Comparison of ENCODE assay signal across 8 cellular contexts in the genomic region with DNA sequence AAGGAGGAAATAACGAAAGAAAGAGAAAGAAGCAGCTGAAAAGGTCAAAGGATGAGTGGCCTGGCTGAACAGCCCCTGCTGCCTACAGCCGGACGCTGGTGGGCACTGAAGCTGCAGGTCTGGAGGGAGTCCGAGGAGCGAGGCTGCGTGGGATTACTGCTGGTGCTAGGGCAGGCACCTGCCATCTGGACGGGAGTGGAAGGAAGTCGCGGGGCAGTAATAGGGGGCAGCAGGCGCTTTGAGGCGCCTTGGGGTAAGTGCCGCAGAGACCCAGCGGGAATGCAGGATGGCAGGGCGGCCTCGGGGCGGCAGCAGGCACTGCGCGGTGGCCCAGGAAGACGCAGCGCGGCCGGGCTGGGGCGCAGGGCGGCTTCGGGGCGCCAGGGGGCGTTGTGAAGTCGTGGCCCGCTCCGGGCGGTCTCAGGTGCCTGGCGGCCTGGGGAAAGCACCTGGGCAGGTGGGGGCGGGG. TPM values are rescaled to one million over a fixed set of nuclear protein-coding genes. Genes with fewer than 3 reads are reported as not detected.
A peak's percentile ranks its signal among the peaks of the same experiment; 100 is the strongest.
DNase-seq lines count a peak whose midpoint lies in the region; ATAC-seq and TF ChIP-seq lines count a peak whose summit lies in the region.

No MANE protein-coding gene starts in this region.

- DNase-seq in GM13976 (ENCODE audit: low spot score) (peak; percentile 94), NCI-H2081 (lab: John Stamatoyannopoulos, UW) (peak; percentile 86 to 87), activated B cell treated with CpG ODN at 0.5 μM for 24 hours (peak; percentile 71), mammary epithelial cell (peak; percentile 88), inferior parietal cortex (ENCODE audit: extremely low spot score) (peak; percentile 64)
- DNase-seq in stimulated activated CD4-positive, alpha-beta T cell treated with anti-CD3 and anti-CD28 coated beads, Interleukin-15, amount 100 ng/mL, for 48 hours (ENCODE audit: low read depth in 2 of 2) = peak; percentile 56 to 69

- H3K4me1 ChIP-seq in mammary epithelial cell (ENCODE audit: insufficient read depth, low read length) = peaks cover 14% of the 10 kb centered on the region

- peaks cover 38% of the 10 kb centered on the region for H3K27me3 Mint-ChIP-seq in activated B cell treated with CpG ODN at 0.5 μM for 24 hours

- CTCF ChIA-PET in activated B cell treated with CpG ODN at 0.5 μM for 24 hours (lab: Charles Lee) = interaction anchor here (1.2 to 4.0 kb wide), 3 partner anchors 243 to 415 kb away, joined by 3 to 64 read pairs (median 4); no protein-coding TSS in a partner anchor
- CTCF ChIA-PET in mammary epithelial cell (lab: Charles Lee; ENCODE audit: low non-redundant PET) = interaction anchor here (0.6 kb wide), 1 partner anchor 253 kb away, joined by 3 read pairs; no protein-coding TSS in a partner anchor

- H3K4me2 ChIP-seq in mammary epithelial cell (ENCODE audit: insufficient read depth, low read depth, low read length) = peak overlapping the region; percentile 64

- dilution Hi-C loops in mammary epithelial cell (cut with HindIII; ENCODE audit: low sequenced_read_pairs) = no loop called here

- no peaks in the 10 kb centered on the region for H3K9me3 ChIP-seq in mammary epithelial cell (replicated peaks; ENCODE audit: insufficient read depth, low read length)

- POLR2A ChIA-PET in activated B cell treated with CpG ODN at 0.5 μM for 24 hours (lab: Charles Lee) = interaction anchor here (0.7 kb wide), 1 partner anchor 389 kb away, joined by 6 read pairs; no protein-coding TSS in a partner anchor

- H3K27ac Mint-ChIP-seq in activated B cell treated with CpG ODN at 0.5 μM for 24 hours = no peak overlapping the region

- intact Hi-C loops in activated B cell treated with CpG ODN at 0.5 μM for 24 hours (cut with micrococcal nuclease) = loop anchor here (1.0 to 2.0 kb wide), 3 partner anchors 252 to 414 kb away; partner anchors contain the start of genes EARS2, NDUFAB1 and UBFD1
- intact Hi-C loops in mammary epithelial cell (cut with micrococcal nuclease) = loop anchor here (1.0 to 5.0 kb wide), 4 partner anchors 104 to 325 kb away; no protein-coding TSS in a partner anchor

- no peaks in the 10 kb centered on the region for H3K36me3 ChIP-seq in mammary epithelial cell (ENCODE audit: insufficient read depth, low read length)

- in situ Hi-C loops in GM13976 (cut with MboI; ENCODE audit: low sequenced_read_pairs, unreplicated experiment) (no loop called here), mammary epithelial cell (cut with MboI; ENCODE audit: low sequenced_read_pairs in 2 of 2) (loop anchor here in 1 of 2 donors (5.0 kb wide), 1 partner anchor 250 kb away; no protein-coding TSS in a partner anchor)

- peak overlapping the region; percentile 72 for H3K4me3 Mint-ChIP-seq in activated B cell treated with CpG ODN at 0.5 μM for 24 hours

- peak; percentile 100 for TF ChIP-seq CTCF in GM13976 (IDR thresholded peaks at IDR 0.05; ENCODE audit: borderline replicate concordance, control extremely low read depth, extremely low read depth, insufficient read depth, missing control alignments)
- TF ChIP-seq CTCF in activated B cell treated with CpG ODN at 0.5 μM for 24 hours (IDR thresholded peaks at IDR 0.05) = peak; percentile 30
- TF ChIP-seq CTCF in mammary epithelial cell (conservative IDR thresholded peaks at IDR 0.05 in 1 of 2, IDR thresholded peaks at IDR 0.05 in 1 of 2; ENCODE audit: extremely low read depth in 1 of 2, insufficient read depth in 1 of 2, low read depth in 1 of 2, low read length in 2 of 2) = peak; percentile 94 to 97

- H3K9me3 Mint-ChIP-seq in activated B cell treated with CpG ODN at 0.5 μM for 24 hours = no peaks in the 10 kb centered on the region

- H3K4me1 Mint-ChIP-seq in activated B cell treated with CpG ODN at 0.5 μM for 24 hours = peaks cover 15% of the 10 kb centered on the region

- peak overlapping the region; percentile 40 for H2AFZ ChIP-seq in mammary epithelial cell (ENCODE audit: low read depth, low read length)

- peak overlapping the region in 2 of 3 experiments; percentile 69 to 87 for H3K4me3 ChIP-seq in mammary epithelial cell (replicated peaks in 1 of 3; ENCODE audit: insufficient read depth in 1 of 3, low read depth in 2 of 3, low read length in 3 of 3)

- no peaks in the 10 kb centered on the region for H3K27me3 ChIP-seq in mammary epithelial cell (ENCODE audit: insufficient read depth, low read length)

- H3K27ac ChIP-seq in mammary epithelial cell (ENCODE audit: insufficient read depth, low read depth, low read length) = no peak overlapping the region

- H3K79me2 ChIP-seq in mammary epithelial cell (ENCODE audit: insufficient read depth, low read length) = no peaks in the 10 kb centered on the region

- H3K36me3 Mint-ChIP-seq in activated B cell treated with CpG ODN at 0.5 μM for 24 hours (ENCODE audit: low read depth) = no peaks in the 10 kb centered on the region

- peak; percentile 83 for ATAC-seq in HG02885 (IDR thresholded peaks at IDR 0.05; ENCODE audit: poor library complexity, unreplicated experiment)
- ATAC-seq in activated B cell treated with CpG ODN at 0.5 μM for 24 hours (ENCODE audit: low read depth) = peak; percentile 96
- ATAC-seq in HG03378 (IDR thresholded peaks at IDR 0.05; ENCODE audit: unreplicated experiment) = no peak

- H3K9ac ChIP-seq in mammary epithelial cell (ENCODE audit: insufficient read depth, low read length) = no peak overlapping the region

- no peaks in the 10 kb centered on the region for H4K20me1 ChIP-seq in mammary epithelial cell (ENCODE audit: insufficient read depth, low read length)

- BruUV-seq in mammary epithelial cell (replicated peaks; lab: Mats Ljungman, UMichigan) = no TSS peak

- 0% methylated on average over 1 of the region's 33 CpGs for WGBS in mammary epithelial cell (ENCODE audit: low coverage, missing lambda C conversion rate)

RNA-seq across cellular contexts. Expression of gene SCNN1G, which starts 0.3 kb away (rescaled TPM):
- total RNA-seq in activated B cell treated with CpG ODN at 0.5 μM for 24 hours = not detected in 2 replicates
- 1 to 10 TPM; 1.2 to 4.7 TPM for total RNA-seq in mammary epithelial cell
- polyA plus RNA-seq in mammary epithelial cell = 0.96 TPM
- 1.5 TPM for polyA minus RNA-seq in mammary epithelial cell

RNA-seq across cellular contexts. Expression of gene USP31, which starts 33.0 kb away (rescaled TPM):
- total RNA-seq in activated B cell treated with CpG ODN at 0.5 μM for 24 hours = 3.6 and 4.6 TPM in 2 replicates
- total RNA-seq in mammary epithelial cell = 10 to 100 TPM; 30.5 to 36.2 TPM
- polyA plus RNA-seq in mammary epithelial cell = 16.5 TPM
- polyA minus RNA-seq in mammary epithelial cell = 27.6 TPM

Comparison
In these comparisons a context has a peak if more than half of its experiments do, and no peak if none do; other contexts are left out.
1. CTCF ChIP-seq: peak in every context shown above with its lines; median percentile 100 in GM13976; 96 in mammary epithelial cell; 30 in activated B cell treated with CpG ODN at 0.5 μM for 24 hours.